8 cellular contexts compared by ENCODE assay signal in genomic region chr18:79394438-79395307, GRCh38.
A peak's percentile ranks its signal among the peaks of the same experiment; 100 is the strongest.
DNase-seq lines count a peak whose midpoint lies in the region; ATAC-seq and TF ChIP-seq lines count a peak whose summit lies in the region.

No MANE protein-coding gene starts in this region.

- TF ChIP-seq CTCF in WERI-Rb-1 (IDR thresholded peaks at IDR 0.05; ENCODE audit: low read depth, low read length) (no peak), choroid plexus epithelial cell (conservative IDR thresholded peaks at IDR 0.05; ENCODE audit: low read depth, low read length) (no peak)

- DNase-seq in SIG-M5 treated with dmso at 0.1 percent for 504 hours (lab: John Stamatoyannopoulos, UW; ENCODE audit: unreplicated experiment), result peak; percentile 16
- DNase-seq in SIG-M5 (lab: John Stamatoyannopoulos, UW), result no peak
- peak; percentile 71 for DNase-seq in WERI-Rb-1
- DNase-seq in choroid plexus epithelial cell (ENCODE audit: low read depth), result no peak
- peak in 1 of 2 donors; percentile 45 for DNase-seq in memory B cell (ENCODE audit: low spot score in 2 of 2)
- DNase-seq in stimulated activated CD8-positive, alpha-beta memory T cell treated with anti-CD3 and anti-CD28 coated beads, Interleukin-2, amount 100 ng/mL, for 48 hours (ENCODE audit: low read depth in 2 of 2), result peak; percentile 67 to 71
- no peak for DNase-seq in GDM1 (lab: John Stamatoyannopoulos, UW)

- peaks cover 11% of the 10 kb centered on the region for H3K36me3 ChIP-seq in WERI-Rb-1

- peaks cover 2% of the 10 kb centered on the region for H3K36me3 Mint-ChIP-seq in memory B cell

- H3K4me3 Mint-ChIP-seq in memory B cell, result peak overlapping the region; percentile 85

- H3K9me3 Mint-ChIP-seq in memory B cell, result no peaks in the 10 kb centered on the region

- H3K27ac Mint-ChIP-seq in memory B cell, result peak overlapping the region; percentile 77

- H3K4me1 Mint-ChIP-seq in memory B cell, result peaks cover 25% of the 10 kb centered on the region

- H3K9me3 ChIP-seq in WERI-Rb-1 (ENCODE audit: severe bottlenecking), result no peaks in the 10 kb centered on the region

- H3K27me3 ChIP-seq in WERI-Rb-1 (ENCODE audit: insufficient read depth, low read depth, severe bottlenecking), result no peaks in the 10 kb centered on the region

- ATAC-seq in memory B cell (ENCODE audit: low read depth) (peak; percentile 7), HG02970 (IDR thresholded peaks at IDR 0.05; ENCODE audit: low FRiP score, unreplicated experiment) (no peak)

- peak overlapping the region; percentile 92 for H3K27ac ChIP-seq in WERI-Rb-1

- H3K4me3 ChIP-seq in WERI-Rb-1 (ENCODE audit: low read depth, low read length) (peak overlapping the region; percentile 56), choroid plexus epithelial cell (ENCODE audit: low read depth, low read length) (peak overlapping the region; percentile 29)

- H3K27me3 Mint-ChIP-seq in memory B cell, result no peaks in the 10 kb centered on the region

Comparison
In these comparisons a context has a peak if more than half of its experiments do, and no peak if none do; other contexts are left out.
1. DNase-seq: peak in SIG-M5 treated with dmso at 0.1 percent for 504 hours (single experiment), WERI-Rb-1 (single experiment) and stimulated activated CD8-positive, alpha-beta memory T cell treated with anti-CD3 and anti-CD28 coated beads, Interleukin-2, amount 100 ng/mL, for 48 hours (2 of 2); none in SIG-M5 (single experiment), choroid plexus epithelial cell (single experiment) and GDM1 (single experiment).